Comparison of ENCODE assay signal across 23 cellular contexts in the genomic region with DNA sequence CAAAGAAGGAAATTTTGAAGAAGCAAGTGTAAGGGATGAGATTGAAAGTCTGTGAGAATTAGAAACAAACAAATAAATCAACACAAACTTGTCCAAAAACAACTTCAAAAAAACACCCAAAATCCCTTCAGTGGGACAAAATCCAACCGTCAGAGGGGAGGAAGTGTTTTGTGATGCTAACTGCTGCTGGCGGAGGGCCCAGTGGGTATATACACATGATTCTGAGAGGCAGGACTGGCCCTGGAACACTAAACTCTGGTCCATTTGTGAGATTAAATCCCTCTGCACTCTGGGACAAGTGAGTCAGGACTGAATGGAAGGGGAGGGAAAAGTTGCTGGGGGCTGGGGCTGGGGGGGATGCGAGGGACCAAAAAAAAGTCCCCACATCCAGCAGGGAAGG.
DNase-seq lines count a peak whose midpoint lies in the region; ATAC-seq and TF ChIP-seq lines count a peak whose summit lies in the region.
"Had no signal": no experiment of that assay in that cellular context is flagged by ENCODE, and none has a peak within 500 bp of the region (broad histone marks: within the 10 kb centered on the region; RNA-seq: fewer than 3 reads in every experiment).

No MANE protein-coding gene starts in this region.

- H4K8ac ChIP-seq in mesenchymal stem cell (ENCODE audit: low read length), result no peak overlapping the region

- ATAC-seq in right cardiac atrium (no peak), left ventricle myocardium superior (no peak)
- ATAC-seq: activated CD8-positive, alpha-beta T cell treated with anti-CD3 and anti-CD28 coated beads, Interleukin-2, amount 10 ng/mL, durations not matched to agents 7 days and 5 days; activated T-cell treated with anti-CD3 and anti-CD28 coated beads, Interleukin-2, amount 50 U/mL, for 4 hours; CD8-positive, alpha-beta T cell; naive thymus-derived CD8-positive, alpha-beta T cell had no signal

- H3K36me3 Mint-ChIP-seq in mesothelial cell of epicardium, result no peaks in the 10 kb centered on the region
- H3K36me3 Mint-ChIP-seq: CD8-positive, alpha-beta T cell; memory B cell; naive thymus-derived CD8-positive, alpha-beta T cell had no signal

- H2BK5ac ChIP-seq in mesenchymal stem cell (ENCODE audit: low read depth, low read length, poor library complexity, severe bottlenecking), result no peak overlapping the region

- H2BK12ac ChIP-seq in mesenchymal stem cell (ENCODE audit: low read length in 2 of 2), result no peak overlapping the region

- TF ChIP-seq CTCF in dorsolateral prefrontal cortex (IDR thresholded peaks at IDR 0.05 in 54 of 56, conservative IDR thresholded peaks at IDR 0.05 in 2 of 56; ENCODE audit: low read depth in 1 of 56, partially characterized antibody in 56 of 56), result no peak
- no peak for TF ChIP-seq CTCF in vagina (IDR thresholded peaks at IDR 0.05)
- TF ChIP-seq CTCF in mesothelial cell of epicardium (IDR thresholded peaks at IDR 0.05; ENCODE audit: unreplicated experiment), result no peak

- WGBS in right cardiac atrium, result 48% methylated on average over 3 of the region's 3 CpGs
- 88% methylated on average over 3 of the region's 3 CpGs for WGBS in mesenchymal stem cell

- no peak overlapping the region for H2AFZ ChIP-seq in mesenchymal stem cell (ENCODE audit: low read depth, low read length)
- H2AFZ ChIP-seq: parathyroid adenoma, PC-9 had no signal

- no peak overlapping the region for H3K14ac ChIP-seq in mesenchymal stem cell (ENCODE audit: low read length in 2 of 2)

- peaks cover 14% of the 10 kb centered on the region for H3K4me1 ChIP-seq in right cardiac atrium (ENCODE audit: control insufficient read depth, insufficient read depth, low read length)
- H3K4me1 ChIP-seq in mesenchymal stem cell (ENCODE audit: control insufficient read depth, insufficient read depth, low read depth, low read length), result no peaks in the 10 kb centered on the region
- peaks cover 51% of the 10 kb centered on the region for H3K4me1 ChIP-seq in vagina
- H3K4me1 ChIP-seq: parathyroid adenoma had no signal

- no peaks in the 10 kb centered on the region for H3K9me3 Mint-ChIP-seq in mesothelial cell of epicardium
- H3K9me3 Mint-ChIP-seq: activated T-cell treated with anti-CD3 and anti-CD28 coated beads, Interleukin-2, amount 50 U/mL, for 4 hours; CD8-positive, alpha-beta T cell; memory B cell; naive thymus-derived CD8-positive, alpha-beta T cell had no signal

- peak overlapping the region; percentile 48 for H4K91ac ChIP-seq in mesenchymal stem cell (ENCODE audit: low read length)

- no peak overlapping the region for H3K23ac ChIP-seq in mesenchymal stem cell (ENCODE audit: low read length in 2 of 2)

- H3K4me3 Mint-ChIP-seq in mesothelial cell of epicardium, result no peak overlapping the region
- H3K4me3 Mint-ChIP-seq: activated CD8-positive, alpha-beta T cell treated with anti-CD3 and anti-CD28 coated beads, Interleukin-2, amount 10 ng/mL, durations not matched to agents 7 days and 5 days; activated T-cell treated with anti-CD3 and anti-CD28 coated beads, Interleukin-2, amount 50 U/mL, for 4 hours; CD8-positive, alpha-beta T cell; memory B cell; naive thymus-derived CD8-positive, alpha-beta T cell had no signal

- H3K18ac ChIP-seq in mesenchymal stem cell (ENCODE audit: low read depth in 1 of 2, low read length in 2 of 2), result peak overlapping the region in 1 of 2 experiments; percentile 69

- peak; percentile 47 to 76 (median 68) for DNase-seq in right cardiac atrium
- DNase-seq in left ventricle myocardium superior, result no peak
- DNase-seq in dorsolateral prefrontal cortex, result no peak
- no peak for DNase-seq in mesenchymal stem cell
- no peak for DNase-seq in vagina (ENCODE audit: extremely low spot score in 2 of 2)
- DNase-seq in SKM-1 (lab: John Stamatoyannopoulos, UW; ENCODE audit: unreplicated experiment), result no peak
- no peak for DNase-seq in mesothelial cell of epicardium (ENCODE audit: low spot score in 2 of 2, unreplicated experiment in 2 of 2)
- no peak for DNase-seq in activated effector memory CD4-positive, alpha-beta T cell treated with anti-CD3 and anti-CD28 coated beads, Interleukin-2, amount 50 U/mL, for 16 hours
- DNase-seq: ACHN; activated CD4-positive, CD25-positive, alpha-beta regulatory T cell; activated CD8-positive, alpha-beta T cell treated with anti-CD3 and anti-CD28 coated beads, Interleukin-2, amount 10 ng/mL, durations not matched to agents 7 days and 5 days; activated naive CD4-positive, alpha-beta T cell treated with anti-CD3 and anti-CD28 coated beads, Interleukin-2, amount 50 U/mL, for 16 hours; activated T-cell treated with anti-CD3 and anti-CD28 coated beads, Interleukin-2, amount 50 U/mL, for 4 hours; CD8-positive, alpha-beta T cell; DMS53; naive thymus-derived CD8-positive, alpha-beta T cell; NCI-H1436 treated with DMSO at 0.1 percent for 48 hours; NCI-H82; PC-9; stimulated activated CD4-positive, alpha-beta T cell treated with anti-CD3 and anti-CD28 coated beads, Interleukin-2, amount 100 ng/mL, for 48 hours; T-helper 9 cell had no signal

- no peak overlapping the region for H2AK5ac ChIP-seq in mesenchymal stem cell (ENCODE audit: low read length, severe bottlenecking)

- H2BK15ac ChIP-seq in mesenchymal stem cell (ENCODE audit: low read depth, poor library complexity, severe bottlenecking), result peak overlapping the region; percentile 15

- intact Hi-C loops in right cardiac atrium (cut with DNase I) (loop anchor here in 1 of 4 donors (10.0 kb wide), 1 partner anchor 65 kb away; no protein-coding TSS in a partner anchor), left ventricle myocardium superior (cut with micrococcal nuclease) (no loop called here), dorsolateral prefrontal cortex (cut with DNase I) (loop anchor here in 1 of 2 donors (5.0 kb wide), 1 partner anchor 32 kb away; no protein-coding TSS in a partner anchor), vagina (cut with DNase I) (no loop called here)

- H3K27ac ChIP-seq in right cardiac atrium (ENCODE audit: low read length) (peak overlapping the region; percentile 42), dorsolateral prefrontal cortex (peak overlapping the region in 32 of 59 donors; percentile 6 to 68 (median 38)), mesenchymal stem cell (ENCODE audit: low read length, poor library complexity, severe bottlenecking) (no peak overlapping the region), vagina (peak overlapping the region; percentile 25)
- H3K27ac ChIP-seq: parathyroid adenoma, PC-9 had no signal

- H3K4me2 ChIP-seq in mesenchymal stem cell (ENCODE audit: low read length, poor library complexity, severe bottlenecking), result no peak overlapping the region
- H3K4me2 ChIP-seq: PC-9 had no signal

- no peaks in the 10 kb centered on the region for H3K27me3 Mint-ChIP-seq in mesothelial cell of epicardium (ENCODE audit: low read depth)

- H3K4me1 Mint-ChIP-seq in mesothelial cell of epicardium, result peaks cover 35% of the 10 kb centered on the region

- peak overlapping the region in 1 of 2 experiments; percentile 31 for H3K4ac ChIP-seq in mesenchymal stem cell (ENCODE audit: low read depth in 1 of 2, low read length in 2 of 2)

- H3K27ac Mint-ChIP-seq in mesothelial cell of epicardium, result no peak overlapping the region
- H3K27ac Mint-ChIP-seq: activated CD8-positive, alpha-beta T cell treated with anti-CD3 and anti-CD28 coated beads, Interleukin-2, amount 10 ng/mL, durations not matched to agents 7 days and 5 days; CD8-positive, alpha-beta T cell; memory B cell; naive thymus-derived CD8-positive, alpha-beta T cell had no signal

- H3K79me1 ChIP-seq in mesenchymal stem cell (replicated peaks; ENCODE audit: low read length, poor library complexity, severe bottlenecking), result peaks cover 36% of the 10 kb centered on the region

- no peak overlapping the region for H3K4me3 ChIP-seq in right cardiac atrium (ENCODE audit: low read length)
- H3K4me3 ChIP-seq in dorsolateral prefrontal cortex, result no peak overlapping the region
- no peak overlapping the region for H3K4me3 ChIP-seq in mesenchymal stem cell (ENCODE audit: insufficient read depth in 1 of 2, low read depth in 1 of 2, low read length in 2 of 2)
- no peak overlapping the region for H3K4me3 ChIP-seq in vagina
- H3K4me3 ChIP-seq: PC-9 had no signal

- H3K36me3 ChIP-seq in mesenchymal stem cell (ENCODE audit: control insufficient read depth in 1 of 2, insufficient read depth in 2 of 2, low read depth in 1 of 2, low read length in 2 of 2) (peaks cover 0 to 5% of the 10 kb centered on the region in 2 experiments), vagina (no peaks in the 10 kb centered on the region)

- TF ChIP-seq POLR2A in vagina (IDR thresholded peaks at IDR 0.05), result no peak

- H2BK120ac ChIP-seq in mesenchymal stem cell (ENCODE audit: low read depth, low read length), result no peak overlapping the region

- H3K9me3 ChIP-seq in right cardiac atrium (ENCODE audit: control insufficient read depth, low read length) (no peaks in the 10 kb centered on the region), mesenchymal stem cell (ENCODE audit: control insufficient read depth, low read length) (no peaks in the 10 kb centered on the region), vagina (no peaks in the 10 kb centered on the region)

- H3K27me3 ChIP-seq in right cardiac atrium (ENCODE audit: control insufficient read depth, insufficient read depth), result no peaks in the 10 kb centered on the region
- no peaks in the 10 kb centered on the region for H3K27me3 ChIP-seq in dorsolateral prefrontal cortex
- H3K27me3 ChIP-seq in mesenchymal stem cell (ENCODE audit: control insufficient read depth in 1 of 2, insufficient read depth in 1 of 2, low read length in 2 of 2), result no peaks in the 10 kb centered on the region
- H3K27me3 ChIP-seq in vagina, result no peaks in the 10 kb centered on the region

- H3K9ac ChIP-seq in mesenchymal stem cell (ENCODE audit: low read length), result no peak overlapping the region
- H3K9ac ChIP-seq: parathyroid adenoma had no signal

Comparison
In these comparisons a context has a peak if more than half of its experiments do, and no peak if none do; other contexts are left out.
1. DNase-seq: peak in right cardiac atrium (3 of 3); none in left ventricle myocardium superior (single experiment), dorsolateral prefrontal cortex (0 of 10), mesenchymal stem cell (single experiment), vagina (0 of 2), SKM-1 (single experiment), mesothelial cell of epicardium (0 of 2) and activated effector memory CD4-positive, alpha-beta T cell treated with anti-CD3 and anti-CD28 coated beads, Interleukin-2, amount 50 U/mL, for 16 hours (single experiment).